In genomic region chr7:26399309-26399610, GRCh38 we compare ENCODE assay signal across 8 cellular contexts.
DNase-seq lines count a peak whose midpoint lies in the region; ATAC-seq lines count a peak whose summit lies in the region.

No MANE protein-coding gene starts in this region.

- no peaks in the 10 kb centered on the region for H3K9me3 ChIP-seq in right cardiac atrium (ENCODE audit: control insufficient read depth, low read length)

- H3K4me1 Mint-ChIP-seq in activated T-cell treated with anti-CD3 and anti-CD28 coated beads, Interleukin-2, amount 50 U/mL, for 72 hours (ENCODE audit: low read depth) = peaks cover 11% of the 10 kb centered on the region
- H3K4me1 Mint-ChIP-seq in activated T-helper 1 cell treated with anti-CD3 and anti-CD28 coated beads, Interleukin-12 subunit alpha, Interleukin-12 subunit beta, Interleukin-2, Interleukin-4 antibody, amounts not matched to agents 30 ng/mL and 10 ng/mL and 1 ng/mL, durations not matched to agents 14 hours and 24 hours and 36 hours (ENCODE audit: low read depth) = peaks cover 13% of the 10 kb centered on the region

- ATAC-seq in activated T-cell treated with anti-CD3 and anti-CD28 coated beads, Interleukin-2, amount 50 U/mL, for 72 hours (replicated peaks in 1 of 2) = no peak
- peak; percentile 62 to 66 for ATAC-seq in right cardiac atrium

- WGBS in right cardiac atrium = 6% methylated on average over 3 of the region's 3 CpGs

- intact Hi-C loops in activated T-helper 1 cell treated with anti-CD3 and anti-CD28 coated beads, Interleukin-12 subunit alpha, Interleukin-12 subunit beta, Interleukin-2, Interleukin-4 antibody, amounts not matched to agents 30 ng/mL and 10 ng/mL and 1 ng/mL, durations not matched to agents 14 hours and 24 hours and 36 hours (cut with micrococcal nuclease) = loop anchor here (2.0 kb wide), 1 partner anchor 30 kb away; no protein-coding TSS in a partner anchor
- intact Hi-C loops in right cardiac atrium (cut with DNase I) = no loop called here

- no peaks in the 10 kb centered on the region for H3K9me3 Mint-ChIP-seq in activated T-cell treated with anti-CD3 and anti-CD28 coated beads, Interleukin-2, amount 50 U/mL, for 72 hours
- H3K9me3 Mint-ChIP-seq in activated T-helper 1 cell treated with anti-CD3 and anti-CD28 coated beads, Interleukin-12 subunit alpha, Interleukin-12 subunit beta, Interleukin-2, Interleukin-4 antibody, amounts not matched to agents 30 ng/mL and 10 ng/mL and 1 ng/mL, durations not matched to agents 14 hours and 24 hours and 36 hours = no peaks in the 10 kb centered on the region

- no peaks in the 10 kb centered on the region for H3K36me3 ChIP-seq in rectal smooth muscle tissue (ENCODE audit: control insufficient read depth, insufficient read depth, low read length)

- H3K27ac Mint-ChIP-seq in activated T-cell treated with anti-CD3 and anti-CD28 coated beads, Interleukin-2, amount 50 U/mL, for 72 hours = no peak overlapping the region
- no peak overlapping the region for H3K27ac Mint-ChIP-seq in activated T-helper 1 cell treated with anti-CD3 and anti-CD28 coated beads, Interleukin-12 subunit alpha, Interleukin-12 subunit beta, Interleukin-2, Interleukin-4 antibody, amounts not matched to agents 30 ng/mL and 10 ng/mL and 1 ng/mL, durations not matched to agents 14 hours and 24 hours and 36 hours

- peaks cover 0 to 4% of the 10 kb centered on the region in 2 donors for H3K36me3 Mint-ChIP-seq in activated T-cell treated with anti-CD3 and anti-CD28 coated beads, Interleukin-2, amount 50 U/mL, for 72 hours (ENCODE audit: insufficient read depth in 2 of 2)
- no peaks in the 10 kb centered on the region for H3K36me3 Mint-ChIP-seq in activated T-helper 1 cell treated with anti-CD3 and anti-CD28 coated beads, Interleukin-12 subunit alpha, Interleukin-12 subunit beta, Interleukin-2, Interleukin-4 antibody, amounts not matched to agents 30 ng/mL and 10 ng/mL and 1 ng/mL, durations not matched to agents 14 hours and 24 hours and 36 hours (ENCODE audit: low read depth)

- H3K27ac ChIP-seq in right cardiac atrium (ENCODE audit: low read length) (peak overlapping the region; percentile 83), rectal smooth muscle tissue (ENCODE audit: low read depth, low read length) (peak overlapping the region; percentile 69)

- H3K9ac ChIP-seq in rectal smooth muscle tissue (ENCODE audit: low read length) = peak overlapping the region; percentile 52

- H3K4me3 Mint-ChIP-seq in activated T-cell treated with anti-CD3 and anti-CD28 coated beads, Interleukin-2, amount 50 U/mL, for 72 hours = peak overlapping the region; percentile 89 to 99
- peak overlapping the region; percentile 92 for H3K4me3 Mint-ChIP-seq in activated T-helper 1 cell treated with anti-CD3 and anti-CD28 coated beads, Interleukin-12 subunit alpha, Interleukin-12 subunit beta, Interleukin-2, Interleukin-4 antibody, amounts not matched to agents 30 ng/mL and 10 ng/mL and 1 ng/mL, durations not matched to agents 14 hours and 24 hours and 36 hours

- peaks cover 44% of the 10 kb centered on the region for H3K27me3 Mint-ChIP-seq in activated T-cell treated with anti-CD3 and anti-CD28 coated beads, Interleukin-2, amount 50 U/mL, for 72 hours (ENCODE audit: low read depth)
- H3K27me3 Mint-ChIP-seq in activated T-helper 1 cell treated with anti-CD3 and anti-CD28 coated beads, Interleukin-12 subunit alpha, Interleukin-12 subunit beta, Interleukin-2, Interleukin-4 antibody, amounts not matched to agents 30 ng/mL and 10 ng/mL and 1 ng/mL, durations not matched to agents 14 hours and 24 hours and 36 hours (ENCODE audit: insufficient read depth) = peaks cover 51% of the 10 kb centered on the region

- no peak for DNase-seq in activated T-cell treated with anti-CD3 and anti-CD28 coated beads, Interleukin-2, amount 50 U/mL, for 72 hours
- DNase-seq in activated T-cell treated with anti-CD3 and anti-CD28 coated beads for 4 hours (no peak), right cardiac atrium (peak in 2 of 3 donors; percentile 61 to 66), NAMALWA (ENCODE audit: low spot score) (no peak), D341Med (ENCODE audit: low spot score) (no peak), NCI-H2171 (lab: John Stamatoyannopoulos, UW) (no peak)
- no peak for DNase-seq in activated T-helper 1 cell treated with anti-CD3 and anti-CD28 coated beads, Interleukin-12 subunit alpha, Interleukin-12 subunit beta, Interleukin-2, Interleukin-4 antibody, amounts not matched to agents 30 ng/mL and 10 ng/mL and 1 ng/mL, durations not matched to agents 14 hours and 24 hours and 36 hours (ENCODE audit: low spot score)

- H3K4me1 ChIP-seq in right cardiac atrium (ENCODE audit: control insufficient read depth, insufficient read depth, low read length) (no peaks in the 10 kb centered on the region), rectal smooth muscle tissue (ENCODE audit: control insufficient read depth, insufficient read depth, low read length) (peaks cover 8% of the 10 kb centered on the region)

- H3K4me3 ChIP-seq in right cardiac atrium (ENCODE audit: low read length) = peak overlapping the region; percentile 72
- H3K4me3 ChIP-seq in rectal smooth muscle tissue (ENCODE audit: low read length) = peak overlapping the region; percentile 80

- H3K27me3 ChIP-seq in right cardiac atrium (ENCODE audit: control insufficient read depth, insufficient read depth) (no peaks in the 10 kb centered on the region), rectal smooth muscle tissue (ENCODE audit: control insufficient read depth, insufficient read depth, low read length) (no peaks in the 10 kb centered on the region)

Comparison
In these comparisons a context has a peak if more than half of its experiments do, and no peak if none do; other contexts are left out.
1. ATAC-seq: peak in right cardiac atrium (2 of 2); none in activated T-cell treated with anti-CD3 and anti-CD28 coated beads, Interleukin-2, amount 50 U/mL, for 72 hours (0 of 2).
2. DNase-seq: peak in right cardiac atrium (2 of 3); none in activated T-cell treated with anti-CD3 and anti-CD28 coated beads, Interleukin-2, amount 50 U/mL, for 72 hours (0 of 2), activated T-cell treated with anti-CD3 and anti-CD28 coated beads for 4 hours (single experiment), activated T-helper 1 cell treated with anti-CD3 and anti-CD28 coated beads, Interleukin-12 subunit alpha, Interleukin-12 subunit beta, Interleukin-2, Interleukin-4 antibody, amounts not matched to agents 30 ng/mL and 10 ng/mL and 1 ng/mL, durations not matched to agents 14 hours and 24 hours and 36 hours (single experiment), NAMALWA (single experiment), D341Med (single experiment) and NCI-H2171 (single experiment).